In genomic region chr13:100478107-100478809, GRCh38 we compare ENCODE assay signal across 24 cellular contexts.
DNase-seq lines count a peak whose midpoint lies in the region; ATAC-seq and TF ChIP-seq lines count a peak whose summit lies in the region.
"Had no signal": no experiment of that assay in that cellular context is flagged by ENCODE, and none has a peak within 500 bp of the region (broad histone marks: within the 10 kb centered on the region; RNA-seq: fewer than 3 reads in every experiment).

No MANE protein-coding gene starts in this region.

- intact Hi-C loops in left colon (cut with DNase I, micrococcal nuclease) = no loop called here

- H3K27ac ChIP-seq in HUES6 (ENCODE audit: low read depth, low read length) = peak overlapping the region; percentile 27; the same call in 1 of the 2 replicates
- H3K27ac ChIP-seq: A549, KMS-11, SK-N-MC had no signal

- no peaks in the 10 kb centered on the region for H3K9me3 ChIP-seq in HUES6 (ENCODE audit: control insufficient read depth, insufficient read depth, low read depth, low read length)
- H3K9me3 ChIP-seq: A549, Caco-2 had no signal

- no peak overlapping the region for H3K9ac ChIP-seq in HUES6 (ENCODE audit: low read length)
- H3K9ac ChIP-seq: KMS-11 had no signal

- no peak for ATAC-seq in left colon
- ATAC-seq: A549; CD8-positive, alpha-beta T cell had no signal

- peaks cover 28% of the 10 kb centered on the region for H3K4me1 ChIP-seq in HUES6 (ENCODE audit: control insufficient read depth, insufficient read depth, low read length)
- H3K4me1 ChIP-seq: A549, Caco-2 had no signal

- DNase-seq in epithelial cell of esophagus (ENCODE audit: low read depth) (peak; percentile 20), myocyte (ENCODE audit: low read depth) (peak; percentile 51), hippocampal formation (lab: John Stamatoyannopoulos, UW) (no peak), NCI-H187 (lab: John Stamatoyannopoulos, UW) (no peak), left colon (no peak), Ammon's horn (ENCODE audit: low spot score) (no peak)
- DNase-seq: AML-193; C1 segment of cervical spinal cord; Caco-2; CD8-positive, alpha-beta T cell; DMS 273 treated with DMSO at 0.1 percent for 48 hours; DMS79; EL; GF-D8; HCEC 1CT; MM.1S; NCI-H2029 treated with DMSO at 0.1 percent for 48 hours; NCI-H2227 treated with DMSO at 0.1 percent for 48 hours; NCI-H69; SIG-M5 had no signal

- no peak overlapping the region for H3K4me3 ChIP-seq in HUES6 (ENCODE audit: low read depth, low read length)
- no peak overlapping the region for H3K4me3 ChIP-seq in epithelial cell of esophagus (ENCODE audit: low read length)
- H3K4me3 ChIP-seq: A549, SK-N-MC had no signal

- H3K27me3 ChIP-seq in HUES6 (ENCODE audit: control insufficient read depth, insufficient read depth, low read length) = no peaks in the 10 kb centered on the region

- H3K36me3 ChIP-seq in HUES6 (ENCODE audit: control insufficient read depth, insufficient read depth, low read length) = no peaks in the 10 kb centered on the region

- no peak for TF ChIP-seq CTCF in epithelial cell of esophagus (IDR thresholded peaks at IDR 0.05; ENCODE audit: insufficient read depth, low read depth, low read length, missing control alignments)

Comparison
In these comparisons a context has a peak if more than half of its experiments do, and no peak if none do; other contexts are left out.
1. DNase-seq: peak in epithelial cell of esophagus (single experiment) and myocyte (single experiment); none in hippocampal formation (0 of 2), NCI-H187 (0 of 2), left colon (0 of 2) and Ammon's horn (single experiment).